9 cellular contexts compared by ENCODE assay signal in the genomic region with DNA sequence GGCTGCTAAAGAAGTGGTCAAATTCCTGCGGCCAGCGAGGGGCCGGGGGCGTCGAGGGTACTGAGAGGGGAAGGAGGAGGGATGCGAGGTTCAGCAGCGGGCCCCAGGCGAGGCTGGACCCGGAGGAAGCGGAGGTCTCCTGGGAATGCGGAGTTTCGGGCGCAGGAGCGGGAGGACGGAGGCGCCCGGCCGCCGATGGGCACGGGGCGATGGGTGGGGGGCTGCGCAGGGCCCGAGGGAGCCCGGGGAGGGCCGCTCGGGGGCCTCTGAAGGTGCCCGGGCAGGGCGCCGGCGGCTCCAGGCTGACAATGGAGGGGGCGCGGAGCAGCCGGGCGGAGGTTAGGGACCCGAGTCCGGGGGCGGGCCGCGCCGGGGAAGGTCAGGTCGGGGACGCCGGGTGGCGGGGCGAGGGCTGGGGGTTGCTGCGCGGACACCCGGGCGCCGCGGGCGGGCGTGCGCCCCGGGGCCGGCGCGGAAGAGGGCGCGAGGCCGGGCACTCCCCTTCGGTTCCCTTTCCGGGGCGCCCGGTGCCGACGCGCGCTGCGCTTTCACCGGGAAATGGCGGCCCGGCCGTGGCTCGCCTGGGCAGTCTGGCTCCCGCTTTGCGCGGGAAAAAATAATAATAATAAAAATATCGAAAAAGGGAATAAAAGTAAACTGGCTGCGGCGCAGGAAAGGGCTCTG. TPM values are rescaled to one million over a fixed set of nuclear protein-coding genes. Genes with fewer than 3 reads are reported as not detected.
DNase-seq lines count a peak whose midpoint lies in the region; ATAC-seq and TF ChIP-seq lines count a peak whose summit lies in the region.
"Had no signal": no experiment of that assay in that cellular context is flagged by ENCODE, and none has a peak within 500 bp of the region (broad histone marks: within the 10 kb centered on the region; RNA-seq: fewer than 3 reads in every experiment).

No MANE protein-coding gene starts in this region.

- DNase-seq in BE2C, result peak; percentile 41
- no peak for DNase-seq in central memory CD8-positive, alpha-beta T cell (ENCODE audit: low spot score in 2 of 2)
- peak; percentile 54 for DNase-seq in left lobe of liver (ENCODE audit: low spot score)
- no peak for DNase-seq in A172 (ENCODE audit: low spot score)
- DNase-seq in mucosa of gallbladder (ENCODE audit: low spot score), result no peak
- DNase-seq in dedifferentiated amniotic fluid mesenchymal stem cell (ENCODE audit: extremely low spot score), result no peak

- TF ChIP-seq CTCF in BE2C (IDR thresholded peaks at IDR 0.05; ENCODE audit: low read depth, low read length), result no peak

- H3K9me3 ChIP-seq in BE2C (no peaks in the 10 kb centered on the region), HUES64 (ENCODE audit: insufficient read depth, low read depth, low read length) (no peaks in the 10 kb centered on the region), stomach smooth muscle (ENCODE audit: control insufficient read depth in 2 of 2, low read length in 2 of 2) (no peaks in the 10 kb centered on the region)

- H3K27me3 ChIP-seq in BE2C, result no peaks in the 10 kb centered on the region
- peaks cover 71% of the 10 kb centered on the region for H3K27me3 ChIP-seq in HUES64 (ENCODE audit: insufficient read depth, low read length)
- peaks cover 0 to 2% of the 10 kb centered on the region in 2 donors for H3K27me3 ChIP-seq in stomach smooth muscle (ENCODE audit: control insufficient read depth in 1 of 2, insufficient read depth in 2 of 2, low read length in 2 of 2)

- H3K27ac Mint-ChIP-seq in central memory CD8-positive, alpha-beta T cell (ENCODE audit: low read depth), result no peak overlapping the region

- no peaks in the 10 kb centered on the region for H3K9me3 Mint-ChIP-seq in central memory CD8-positive, alpha-beta T cell

- H3K4me1 Mint-ChIP-seq in central memory CD8-positive, alpha-beta T cell, result peaks cover 11% of the 10 kb centered on the region

- H3K27me3 Mint-ChIP-seq in central memory CD8-positive, alpha-beta T cell, result peaks cover 61% of the 10 kb centered on the region

- H3K27ac ChIP-seq in HUES64 (ENCODE audit: low read depth, low read length), result peak overlapping the region; percentile 70; the same call in 1 of the 2 replicates
- H3K27ac ChIP-seq in stomach smooth muscle (ENCODE audit: low read length), result peak overlapping the region; percentile 53

- ATAC-seq in central memory CD8-positive, alpha-beta T cell (replicated peaks; ENCODE audit: extremely low read depth, poor library complexity, severe bottlenecking), result no peak
- peak; percentile 76 for ATAC-seq in left lobe of liver

- H3K36me3 ChIP-seq in BE2C (no peaks in the 10 kb centered on the region), HUES64 (ENCODE audit: insufficient read depth, low read length) (no peaks in the 10 kb centered on the region), stomach smooth muscle (ENCODE audit: control insufficient read depth in 2 of 2, insufficient read depth in 2 of 2, low read length in 2 of 2) (no peaks in the 10 kb centered on the region)

- H3K4me3 Mint-ChIP-seq in central memory CD8-positive, alpha-beta T cell, result peak overlapping the region; percentile 76

- under 1% methylated on average over 77 of the region's 81 CpGs for WGBS in HUES64

- H3K4me3 ChIP-seq in BE2C (ENCODE audit: low read depth, low read length) (peak overlapping the region; percentile 86), HUES64 (ENCODE audit: low read length) (peak overlapping the region; percentile 78), stomach smooth muscle (ENCODE audit: low read length in 2 of 2) (peak overlapping the region; percentile 75 to 82)

- H3K36me3 Mint-ChIP-seq in central memory CD8-positive, alpha-beta T cell (ENCODE audit: insufficient read depth), result peaks cover 3% of the 10 kb centered on the region

- H3K4me1 ChIP-seq in BE2C (no peaks in the 10 kb centered on the region), HUES64 (ENCODE audit: insufficient read depth, low read length) (peaks cover 32% of the 10 kb centered on the region), stomach smooth muscle (ENCODE audit: control insufficient read depth, insufficient read depth, low read length) (peaks cover 17% of the 10 kb centered on the region)

- H3K9ac ChIP-seq in HUES64 (ENCODE audit: low read depth, low read length) (peak overlapping the region; percentile 88), stomach smooth muscle (ENCODE audit: low read length in 2 of 2) (peak overlapping the region; percentile 62 to 64)

RNA-seq across cellular contexts. Expression of a gene that starts 0.7 kb away (rescaled TPM):
- polyA plus RNA-seq in BE2C (2012; ENCODE audit: insufficient read depth, insufficient read length, low read depth), result 50.0 TPM
- polyA plus RNA-seq in HUES64 (2013, experiment 1 of 2), result 79.7 TPM
- polyA plus RNA-seq in HUES64 (2013, experiment 2 of 2), result 92.4 TPM
- total RNA-seq in left lobe of liver (5.3 TPM), mucosa of gallbladder (21.1 TPM)
- 12.7 and 15.0 TPM in 2 replicates for total RNA-seq in A172 (2014; rRNA removed; shearing (Covaris generic))
- total RNA-seq: lung microvascular endothelial cell had no signal

Comparison
In these comparisons a context has a peak if more than half of its experiments do, and no peak if none do; other contexts are left out.
1. DNase-seq: peak in BE2C (single experiment) and left lobe of liver (single experiment); none in central memory CD8-positive, alpha-beta T cell (0 of 2), A172 (single experiment), mucosa of gallbladder (single experiment) and dedifferentiated amniotic fluid mesenchymal stem cell (single experiment).
2. Peak in every context shown above with its lines, with median percentiles within 50 percentile points of each other: H3K4me3 ChIP-seq.